Comparison of ENCODE assay signal across 22 cellular contexts in genomic region chr7:48438196-48438595, GRCh38.
DNase-seq lines count a peak whose midpoint lies in the region; TF ChIP-seq lines count a peak whose summit lies in the region.
"Had no signal": no experiment of that assay in that cellular context is flagged by ENCODE, and none has a peak within 500 bp of the region (broad histone marks: within the 10 kb centered on the region; RNA-seq: fewer than 3 reads in every experiment).

No MANE protein-coding gene starts in this region.

- H3K9me3 ChIP-seq in SJCRH30 (replicated peaks), result no peaks in the 10 kb centered on the region
- H3K9me3 ChIP-seq: A549 had no signal

- no peaks in the 10 kb centered on the region for H3K4me1 ChIP-seq in SJCRH30
- H3K4me1 ChIP-seq: A549 had no signal

- no peak overlapping the region for H3K4me3 ChIP-seq in astrocyte of the spinal cord (ENCODE audit: low read depth, low read length)
- no peak overlapping the region for H3K4me3 ChIP-seq in SJCRH30
- H3K4me3 ChIP-seq: A549, GM12878, K562, SK-N-MC had no signal

- no peaks in the 10 kb centered on the region for H3K36me3 ChIP-seq in SJCRH30

- no peak for TF ChIP-seq CTCF in astrocyte of the spinal cord (IDR thresholded peaks at IDR 0.05; ENCODE audit: low read depth, low read length)

- in situ Hi-C loops in Caki2 (cut with HindIII; ENCODE audit: low pct_unique_long_range_greater_than_20kb, low sequenced_read_pairs), result no loop called here
- in situ Hi-C loops in astrocyte of the spinal cord (cut with HindIII; ENCODE audit: low sequenced_read_pairs), result no loop called here

- peak; percentile 31 for DNase-seq in Caki2 (ENCODE audit: low read depth)
- peak; percentile 74 for DNase-seq in NCI-H748 (lab: John Stamatoyannopoulos, UW; ENCODE audit: unreplicated experiment)
- DNase-seq in astrocyte of the spinal cord (ENCODE audit: low read depth, low spot score), result peak; percentile 34
- peak; percentile 18 for DNase-seq in myocyte (ENCODE audit: low read depth)
- DNase-seq in activated CD4-positive, CD25-positive, alpha-beta regulatory T cell treated with anti-CD3 and anti-CD28 coated beads, Interleukin-2, amount 50 U/mL, for 72 hours, result no peak
- DNase-seq in activated naive CD4-positive, alpha-beta T cell treated with anti-CD3 and anti-CD28 coated beads, Interleukin-2, amount 50 U/mL, for 16 hours, result no peak
- DNase-seq in iPS-NIHi7 (ENCODE audit: extremely low spot score), result no peak
- no peak for DNase-seq in SJCRH30
- DNase-seq: DND-41, GOT3, NCI-H1092 treated with DMSO at 0.1 percent for 48 hours, NCI-H1436 treated with DMSO at 0.1 percent for 48 hours, NCI-H1930, NCI-H2227 treated with DMSO at 0.1 percent for 48 hours, NCI-H510A, RPMI8226, SHP77 had no signal

- no peaks in the 10 kb centered on the region; the same call in 1 of the 2 replicates for H3K27me3 ChIP-seq in SJCRH30

- no peak overlapping the region for H3K27ac ChIP-seq in SJCRH30
- H3K27ac ChIP-seq: A549, HL-60, SK-N-MC had no signal

Comparison
In these comparisons a context has a peak if more than half of its experiments do, and no peak if none do; other contexts are left out.
1. DNase-seq: peak in Caki2 (single experiment), NCI-H748 (single experiment), astrocyte of the spinal cord (single experiment) and myocyte (single experiment); none in activated CD4-positive, CD25-positive, alpha-beta regulatory T cell treated with anti-CD3 and anti-CD28 coated beads, Interleukin-2, amount 50 U/mL, for 72 hours (single experiment), activated naive CD4-positive, alpha-beta T cell treated with anti-CD3 and anti-CD28 coated beads, Interleukin-2, amount 50 U/mL, for 16 hours (single experiment), iPS-NIHi7 (single experiment) and SJCRH30 (0 of 2).